Comparison of ENCODE assay signal across 3 cellular contexts in the genomic region with DNA sequence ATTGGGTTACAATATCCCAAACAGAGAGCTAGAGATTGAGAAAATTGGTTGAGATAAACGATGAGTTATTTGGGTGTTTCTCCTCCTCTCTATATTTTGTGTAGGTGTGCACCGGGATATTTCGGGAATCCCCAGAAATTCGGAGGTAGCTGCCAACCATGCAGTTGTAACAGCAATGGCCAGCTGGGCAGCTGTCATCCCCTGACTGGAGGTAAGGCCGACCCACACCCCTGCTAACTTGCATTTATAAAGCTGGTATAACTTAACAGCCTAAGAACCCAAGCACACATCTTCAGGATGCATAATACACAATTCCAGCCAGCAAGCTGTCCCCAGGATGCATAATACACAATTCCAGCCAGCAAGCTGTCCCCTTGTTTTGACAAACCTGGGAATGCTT.
"Had no signal": no experiment of that assay in that cellular context is flagged by ENCODE, and none has a peak within 500 bp of the region (broad histone marks: within the 10 kb centered on the region; RNA-seq: fewer than 3 reads in every experiment).

No MANE protein-coding gene starts in this region.

- H3K27ac Mint-ChIP-seq: GM23338 had no signal

- H3K4me3 Mint-ChIP-seq: GM23338, H9 had no signal

- ATAC-seq: GM23338, K562 had no signal

- H3K4me2 ChIP-seq: GM23338 had no signal

- H3K4me3 ChIP-seq: GM23338, K562 had no signal

- H2AFZ ChIP-seq: GM23338 had no signal

- H3K9me3 Mint-ChIP-seq: GM23338, H9 had no signal

- DNase-seq: H9 had no signal
